ENCODE assay signal across 1 cellular context in the genomic region with DNA sequence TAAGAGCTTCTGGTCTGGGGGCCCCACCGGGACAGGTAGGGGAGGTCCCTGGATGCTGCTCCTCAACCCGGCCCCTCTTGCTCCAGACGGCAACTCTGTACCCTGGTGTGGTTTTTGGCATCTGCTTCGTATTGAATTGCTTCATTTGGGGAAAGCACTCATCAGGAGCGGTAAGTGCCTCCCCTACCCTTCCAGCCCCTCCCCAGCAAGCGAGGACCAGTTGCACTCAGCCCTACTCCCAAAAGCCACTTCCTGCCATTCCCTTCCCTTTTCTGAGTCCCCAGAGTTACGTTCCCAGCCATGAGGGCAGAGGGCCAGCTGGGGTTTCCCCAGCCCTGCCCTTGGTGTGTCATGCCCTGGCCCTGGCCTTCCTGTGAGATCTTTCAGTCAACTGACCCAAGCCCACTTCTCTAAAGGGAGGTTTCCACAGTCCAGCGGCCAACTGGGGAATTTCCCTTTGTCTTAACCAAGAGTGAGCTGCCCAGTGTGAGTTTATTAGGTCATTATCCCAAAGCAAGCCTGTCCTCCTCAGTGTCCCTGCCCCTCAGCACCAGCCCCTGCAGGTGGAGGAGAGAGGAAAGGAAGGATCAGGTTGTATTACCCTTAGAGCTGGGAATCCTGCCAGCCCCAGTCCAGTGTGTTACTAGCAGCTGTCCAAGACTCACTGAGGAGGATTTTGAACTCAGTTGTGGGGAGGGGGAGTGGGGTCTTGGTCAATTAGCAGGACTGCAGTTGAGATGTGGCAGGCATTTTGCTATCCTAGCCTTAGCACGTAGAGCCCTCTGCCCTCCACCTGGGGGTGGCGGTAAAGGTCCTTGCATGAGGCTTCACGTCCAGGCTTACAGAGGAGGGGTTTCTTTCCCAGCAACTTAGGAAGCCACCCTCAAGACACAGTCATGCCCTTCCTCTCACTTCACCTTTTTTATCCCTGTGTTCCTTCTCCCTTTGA.
TF ChIP-seq lines count a peak whose summit lies in the region.

No MANE protein-coding gene starts in this region.

TF ChIP-seq in H1, 55 proteins besides CTCF, POLR2A, EP300 and RAD21:
- TF ChIP-seq TEAD4 (IDR thresholded peaks at IDR 0.05; ENCODE audit: low read depth, low read length) (0 out of 2 replicates have a peak, but pooled peaks have one; percentile 34), CBX5 (IDR thresholded peaks at IDR 0.05; ENCODE audit: low read depth, low read length) (no peak)
